1 cellular context compared by ENCODE assay signal in the genomic region with DNA sequence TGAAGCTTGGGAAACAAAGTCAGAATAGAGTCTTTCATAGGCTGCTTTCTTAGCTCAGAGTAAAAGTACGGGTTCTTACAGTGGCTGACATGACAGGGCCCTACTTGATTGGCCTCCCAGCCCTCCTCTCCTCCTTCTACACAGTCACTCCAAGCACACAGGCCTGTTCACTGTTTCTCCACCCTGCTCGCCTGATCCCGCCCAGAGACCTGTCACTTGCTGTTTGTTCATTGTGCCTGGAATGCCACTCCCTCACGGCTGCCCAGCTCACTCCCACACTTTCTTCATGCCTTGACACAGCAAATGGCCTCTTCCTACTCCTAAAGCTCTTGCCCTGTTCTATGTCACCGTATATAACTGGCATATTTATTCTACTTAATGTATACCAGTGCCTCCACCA.
TF ChIP-seq lines count a peak whose summit lies in the region.

No MANE protein-coding gene starts in this region.

TF ChIP-seq in HCT116, 20 proteins besides CTCF, POLR2A, EP300 and RAD21 (continued from another document):
- TF ChIP-seq REST (IDR thresholded peaks at IDR 0.05; ENCODE audit: low read depth) (no peak), EZH2phosphoT487 (IDR thresholded peaks at IDR 0.05; ENCODE audit: borderline replicate concordance) (no peak), FOSL1 (IDR thresholded peaks at IDR 0.05; ENCODE audit: low read depth) (no peak)
